21 cellular contexts compared by ENCODE assay signal in the genomic region with DNA sequence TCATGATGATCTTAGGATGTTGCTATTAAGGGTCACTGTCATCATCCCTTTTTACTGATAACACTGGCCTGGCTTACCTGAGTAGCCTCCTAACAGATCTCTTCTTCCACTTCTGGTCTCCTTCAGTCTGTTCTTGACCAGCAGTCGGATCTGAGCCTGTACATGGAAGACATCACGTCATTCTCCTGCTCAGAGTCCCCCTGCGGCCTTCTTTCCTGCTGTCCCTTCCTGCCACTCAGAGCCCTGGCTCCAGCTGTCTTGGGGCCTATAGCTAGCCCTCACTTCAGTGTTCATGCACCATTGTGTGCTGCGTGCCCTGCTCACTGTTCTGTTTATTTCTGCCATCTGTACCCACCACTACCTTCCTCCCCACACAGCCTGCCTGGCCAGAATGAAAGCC. TPM values are rescaled to one million over a fixed set of nuclear protein-coding genes. Genes with fewer than 3 reads are reported as not detected.
DNase-seq lines count a peak whose midpoint lies in the region; ATAC-seq and TF ChIP-seq lines count a peak whose summit lies in the region.
"Had no signal": no experiment of that assay in that cellular context is flagged by ENCODE, and none has a peak within 500 bp of the region (broad histone marks: within the 10 kb centered on the region; RNA-seq: fewer than 3 reads in every experiment).

No MANE protein-coding gene starts in this region.

- H3K9me3 Mint-ChIP-seq in Caco-2 (ENCODE audit: unreplicated experiment) (no peaks in the 10 kb centered on the region), nephron progenitor cell (no peaks in the 10 kb centered on the region)
- H3K9me3 Mint-ChIP-seq in activated T-helper 17 cell treated with anti-CD3 and anti-CD28 coated beads, Interleukin-2, amount 50 U/mL, for 72 hours, result peaks cover 3% of the 10 kb centered on the region
- H3K9me3 Mint-ChIP-seq: activated T-cell treated with anti-CD3 and anti-CD28 coated beads, Interleukin-2, amount 50 U/mL, for 4 hours had no signal

- H3K4me1 Mint-ChIP-seq in Caco-2 (ENCODE audit: low read depth, unreplicated experiment), result peaks cover 11% of the 10 kb centered on the region
- H3K4me1 Mint-ChIP-seq in activated T-helper 17 cell treated with anti-CD3 and anti-CD28 coated beads, Interleukin-2, amount 50 U/mL, for 72 hours, result peaks cover 88% of the 10 kb centered on the region
- H3K4me1 Mint-ChIP-seq in nephron progenitor cell, result peaks cover 7% of the 10 kb centered on the region

- DNase-seq in activated effector memory CD4-positive, alpha-beta T cell treated with anti-CD3 and anti-CD28 coated beads, Interleukin-2, amount 50 U/mL, for 16 hours, result peak; percentile 33
- DNase-seq in activated effector memory CD4-positive, alpha-beta T cell treated with Interleukin-2 at 50 U/mL for 16 hours, result no peak
- DNase-seq in Caco-2 (no peak), nephron progenitor cell (no peak), caudate nucleus (lab: John Stamatoyannopoulos, UW) (no peak)
- DNase-seq: ACHN; activated CD4-positive, alpha-beta T cell treated with anti-CD3 and anti-CD28 coated beads, Interleukin-2, amount 50 U/mL, for 1 hour; activated T-cell treated with anti-CD3 and anti-CD28 coated beads, Interleukin-2, amount 50 U/mL, for 4 hours; C1 segment of cervical spinal cord; foreskin keratinocyte; NCI-H1436; NCI-H526 treated with DMSO at 0.1 percent for 48 hours; nucleus accumbens; substantia nigra had no signal

- POLR2A ChIA-PET in Caco-2 (lab: Charles Lee), result no interaction called here

- TF ChIP-seq CTCF in Caco-2 (IDR thresholded peaks at IDR 0.05; ENCODE audit: insufficient read depth in 1 of 2, low read depth in 1 of 2, low read length in 1 of 2, severe bottlenecking in 1 of 2, unreplicated experiment in 1 of 2) (no peak), nephron progenitor cell (IDR thresholded peaks at IDR 0.05) (no peak)

- H3K4me3 ChIP-seq in Caco-2 (ENCODE audit: low read depth, low read length), result no peak overlapping the region
- H3K4me3 ChIP-seq: GM12878, hepatocyte, lung, vagina had no signal

- H3K27ac Mint-ChIP-seq in Caco-2 (ENCODE audit: unreplicated experiment) (peak overlapping the region; percentile 40), nephron progenitor cell (peak overlapping the region; percentile 67)
- H3K27ac Mint-ChIP-seq in activated T-helper 17 cell treated with anti-CD3 and anti-CD28 coated beads, Interleukin-2, amount 50 U/mL, for 72 hours, result no peak overlapping the region

- no peak overlapping the region for H3K4me3 Mint-ChIP-seq in Caco-2 (ENCODE audit: unreplicated experiment)
- peak overlapping the region; percentile 77 for H3K4me3 Mint-ChIP-seq in activated T-helper 17 cell treated with anti-CD3 and anti-CD28 coated beads, Interleukin-2, amount 50 U/mL, for 72 hours
- H3K4me3 Mint-ChIP-seq in nephron progenitor cell, result no peak overlapping the region
- H3K4me3 Mint-ChIP-seq: activated T-cell treated with anti-CD3 and anti-CD28 coated beads, Interleukin-2, amount 50 U/mL, for 4 hours had no signal

- H3K27me3 ChIP-seq in Caco-2 (replicated peaks; ENCODE audit: control insufficient read depth, insufficient read depth, low read length), result no peaks in the 10 kb centered on the region
- H3K27me3 ChIP-seq: foreskin keratinocyte, hepatocyte, vagina had no signal

- peaks cover 2% of the 10 kb centered on the region; the same call in 1 of the 2 replicates for H3K36me3 ChIP-seq in Caco-2 (ENCODE audit: control insufficient read depth, insufficient read depth, low read length)
- H3K36me3 ChIP-seq: vagina had no signal

- intact Hi-C loops in Caco-2 (cut with micrococcal nuclease; ENCODE audit: unreplicated experiment), result no loop called here

- H3K36me3 Mint-ChIP-seq in Caco-2 (ENCODE audit: insufficient read depth, unreplicated experiment) (peaks cover 12% of the 10 kb centered on the region), nephron progenitor cell (ENCODE audit: low read depth) (peaks cover 5% of the 10 kb centered on the region)
- H3K36me3 Mint-ChIP-seq in activated T-helper 17 cell treated with anti-CD3 and anti-CD28 coated beads, Interleukin-2, amount 50 U/mL, for 72 hours (ENCODE audit: low read depth), result peaks cover 9% of the 10 kb centered on the region

- no peaks in the 10 kb centered on the region for H3K27me3 Mint-ChIP-seq in Caco-2 (ENCODE audit: insufficient read depth, unreplicated experiment)
- H3K27me3 Mint-ChIP-seq in activated T-helper 17 cell treated with anti-CD3 and anti-CD28 coated beads, Interleukin-2, amount 50 U/mL, for 72 hours, result no peaks in the 10 kb centered on the region
- peaks cover 25% of the 10 kb centered on the region for H3K27me3 Mint-ChIP-seq in nephron progenitor cell (ENCODE audit: low read depth, poor library complexity)

- ATAC-seq in activated T-helper 17 cell treated with anti-CD3 and anti-CD28 coated beads, Interleukin-2, amount 50 U/mL, for 72 hours (replicated peaks), result no peak
- ATAC-seq in GM19397 (IDR thresholded peaks at IDR 0.05; ENCODE audit: unreplicated experiment), result no peak
- ATAC-seq in HG02973 (IDR thresholded peaks at IDR 0.05; ENCODE audit: unreplicated experiment), result no peak
- ATAC-seq: activated T-cell treated with anti-CD3 and anti-CD28 coated beads, Interleukin-2, amount 50 U/mL, for 4 hours; foreskin keratinocyte; GM12878 had no signal

- CTCF ChIA-PET in Caco-2 (lab: Charles Lee), result no interaction called here

- no peak overlapping the region for H3K27ac ChIP-seq in caudate nucleus (ENCODE audit: low read depth, low read length)
- H3K27ac ChIP-seq: foreskin keratinocyte, hepatocyte, vagina had no signal

- no peaks in the 10 kb centered on the region for H3K9me3 ChIP-seq in Caco-2
- H3K9me3 ChIP-seq: vagina had no signal

- no peaks in the 10 kb centered on the region for H3K4me1 ChIP-seq in Caco-2

- BruUV-seq in Caco-2 (replicated peaks; lab: Mats Ljungman, UMichigan), result no TSS peak

RNA-seq across cellular contexts. Expression of gene ADARB1, which starts 8.3 kb away (rescaled TPM):
- total RNA-seq in Caco-2 (2022), result 25.4 and 25.8 TPM in 2 replicates
- total RNA-seq in activated T-helper 17 cell treated with anti-CD3 and anti-CD28 coated beads, Interleukin-2, amount 50 U/mL, for 72 hours, result 10 to 100 TPM; 22.7 to 32.0 TPM
